Comparison of ENCODE assay signal across 17 cellular contexts in genomic region chr11:123235687-123236261, GRCh38. TPM values are rescaled to one million over a fixed set of nuclear protein-coding genes. Genes with fewer than 3 reads are reported as not detected.
DNase-seq lines count a peak whose midpoint lies in the region; ATAC-seq and TF ChIP-seq lines count a peak whose summit lies in the region.
"Had no signal": no experiment of that assay in that cellular context is flagged by ENCODE, and none has a peak within 500 bp of the region (broad histone marks: within the 10 kb centered on the region; RNA-seq: fewer than 3 reads in every experiment).

No MANE protein-coding gene starts in this region.

- H3K36me3 ChIP-seq in muscle layer of colon (ENCODE audit: insufficient read depth, low read length), result no peaks in the 10 kb centered on the region
- no peaks in the 10 kb centered on the region for H3K36me3 ChIP-seq in vagina
- H3K36me3 ChIP-seq: adrenal gland, lower lobe of right lung had no signal

- TF ChIP-seq CTCF in vagina (IDR thresholded peaks at IDR 0.05), result no peak
- no peak for TF ChIP-seq CTCF in GM13976 (IDR thresholded peaks at IDR 0.05; ENCODE audit: borderline replicate concordance, control extremely low read depth, extremely low read depth, insufficient read depth, missing control alignments)

- intact Hi-C loops in Right ventricle myocardium inferior (cut with DNase I), result no loop called here
- intact Hi-C loops in cardiac septum (cut with DNase I), result no loop called here
- intact Hi-C loops in vagina (cut with DNase I), result no loop called here

- ATAC-seq in Right ventricle myocardium inferior (peak; percentile 80), GM21447 (IDR thresholded peaks at IDR 0.05; ENCODE audit: unreplicated experiment) (no peak)

- H3K27ac ChIP-seq in muscle layer of colon (ENCODE audit: low read depth, low read length), result peak overlapping the region; percentile 12
- peak overlapping the region; percentile 65 for H3K27ac ChIP-seq in vagina
- H3K27ac ChIP-seq: lower lobe of right lung, SK-N-MC had no signal

- H3K27me3 ChIP-seq in muscle layer of colon (ENCODE audit: control insufficient read depth in 1 of 2, insufficient read depth in 2 of 2, low read length in 2 of 2) (no peaks in the 10 kb centered on the region), vagina (no peaks in the 10 kb centered on the region)
- H3K27me3 ChIP-seq: adrenal gland had no signal

- peak overlapping the region in 1 of 2 donors; percentile 7 for H3K4me3 ChIP-seq in muscle layer of colon (ENCODE audit: low read depth in 1 of 2, low read length in 2 of 2)
- no peak overlapping the region for H3K4me3 ChIP-seq in vagina
- H3K4me3 ChIP-seq: adrenal gland, lower lobe of right lung, SK-N-MC had no signal

- DNase-seq in Right ventricle myocardium inferior (ENCODE audit: missing footprints) (no peak), cardiac septum (ENCODE audit: low spot score) (no peak), fibroblast of peridontal ligament (ENCODE audit: extremely low read depth) (peak; percentile 94), vagina (ENCODE audit: extremely low spot score in 2 of 2) (no peak), GM13976 (ENCODE audit: low spot score) (no peak), A172 (ENCODE audit: low spot score) (no peak)
- DNase-seq: COR-L47, cortex of kidney, GF-D8, NCI-H1436 treated with DMSO at 0.1 percent for 48 hours, NCI-H2227 treated with DMSO at 0.1 percent for 48 hours had no signal

- in situ Hi-C loops in GM13976 (cut with MboI; ENCODE audit: low sequenced_read_pairs, unreplicated experiment), result no loop called here

- H3K9ac ChIP-seq in muscle layer of colon (ENCODE audit: low read length), result no peak overlapping the region

- H3K4me1 ChIP-seq in muscle layer of colon (ENCODE audit: insufficient read depth, low read length), result peaks cover 45% of the 10 kb centered on the region
- H3K4me1 ChIP-seq in vagina, result no peaks in the 10 kb centered on the region
- H3K4me1 ChIP-seq: adrenal gland had no signal

- no peak for TF ChIP-seq POLR2A in vagina (IDR thresholded peaks at IDR 0.05)

- no peaks in the 10 kb centered on the region for H3K9me3 ChIP-seq in muscle layer of colon (ENCODE audit: low read length)
- no peaks in the 10 kb centered on the region for H3K9me3 ChIP-seq in vagina
- H3K9me3 ChIP-seq: adrenal gland, lower lobe of right lung had no signal

RNA-seq across cellular contexts. Expression of gene CLMP, which starts 40.7 kb away (rescaled TPM):
- 8.6 TPM for total RNA-seq in Right ventricle myocardium inferior
- 5.9 TPM for total RNA-seq in cardiac septum
- 99.4 TPM for total RNA-seq in vagina
- total RNA-seq in A172 (2014; rRNA removed; shearing (Covaris generic)), result 4.7 and 9.7 TPM in 2 replicates
- total RNA-seq: activated T-helper 1 cell treated with anti-CD3 and anti-CD28 coated beads, Interleukin-12 subunit alpha, Interleukin-12 subunit beta, Interleukin-2, Interleukin-4 antibody, amounts not matched to agents 30 ng/mL and 10 ng/mL and 1 ng/mL, durations not matched to agents 14 hours and 24 hours and 36 hours had no signal
